In the genomic region with DNA sequence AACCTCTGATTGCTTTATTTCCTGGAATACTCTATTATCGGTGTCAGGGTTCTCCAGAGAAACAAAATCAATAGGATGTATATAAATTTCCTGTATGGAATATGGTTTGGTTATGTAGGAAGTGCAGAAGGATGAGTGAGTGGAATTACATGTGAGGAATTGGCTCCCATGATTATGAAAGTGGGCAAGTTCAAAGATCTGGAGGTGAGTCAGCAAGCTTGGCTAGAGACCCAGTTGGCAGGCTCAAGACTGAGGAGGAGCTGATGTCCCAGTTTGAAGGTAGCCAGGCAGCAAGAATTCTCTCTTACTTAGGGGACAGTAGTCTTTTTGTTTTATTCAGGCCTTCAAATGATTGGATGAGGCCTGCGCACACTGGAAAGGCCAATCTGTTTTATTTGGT, we compare ENCODE assay signal across 13 cellular contexts. TPM values are rescaled to one million over a fixed set of nuclear protein-coding genes. Genes with fewer than 3 reads are reported as not detected.
DNase-seq lines count a peak whose midpoint lies in the region; ATAC-seq, FAIRE-seq and TF ChIP-seq lines count a peak whose summit lies in the region.
"Had no signal": no experiment of that assay in that cellular context is flagged by ENCODE, and none has a peak within 500 bp of the region (broad histone marks: within the 10 kb centered on the region; RNA-seq: fewer than 3 reads in every experiment).

No MANE protein-coding gene starts in this region.

- H3K9me3 ChIP-seq in SK-N-SH: no peaks in the 10 kb centered on the region
- no peaks in the 10 kb centered on the region for H3K9me3 ChIP-seq in psoas muscle

- CTCF ChIA-PET in SK-N-SH (lab: Yijun Ruan, JAX): no interaction called here
- CTCF ChIA-PET in activated CD4-positive, alpha-beta T cell treated with anti-CD3 and anti-CD28 coated beads for 36 hours (lab: Charles Lee): interaction anchor here (1.1 kb wide), 1 partner anchor 23 kb away, joined by 3 read pairs; no protein-coding TSS in a partner anchor

- H3K27me3 ChIP-seq in SK-N-SH (ENCODE audit: insufficient read depth): no peaks in the 10 kb centered on the region
- no peaks in the 10 kb centered on the region for H3K27me3 ChIP-seq in psoas muscle (ENCODE audit: insufficient read depth in 3 of 3, low read length in 2 of 3)

- peak; percentile 70 for DNase-seq in GM04503 (ENCODE audit: low read depth)
- no peak for DNase-seq in SK-N-SH
- peak; percentile 93 for DNase-seq in fibroblast of peridontal ligament (ENCODE audit: extremely low read depth)
- peak; percentile 68 to 72 for DNase-seq in psoas muscle
- no peak for DNase-seq in GM12892 (ENCODE audit: insufficient read length)
- no peak for DNase-seq in activated effector memory CD4-positive, alpha-beta T cell treated with anti-CD3 and anti-CD28 coated beads, Interleukin-2, amount 50 U/mL, for 16 hours
- DNase-seq in activated CD4-positive, alpha-beta T cell treated with anti-CD3 and anti-CD28 coated beads for 36 hours: no peak
- DNase-seq in retina: no peak
- DNase-seq: activated naive CD4-positive, alpha-beta T cell treated with anti-CD3 and anti-CD28 coated beads, Interleukin-2, amount 50 U/mL, for 16 hours; Karpas-422; stimulated activated CD4-positive, alpha-beta T cell treated with anti-CD3 and anti-CD28 coated beads, Interleukin-2, amount 100 ng/mL, for 24 hours; WERI-Rb-1 had no signal

- ATAC-seq in psoas muscle: peak; percentile 92 to 98 (median 94)
- no peak for ATAC-seq in activated CD4-positive, alpha-beta T cell treated with anti-CD3 and anti-CD28 coated beads for 36 hours

- H3F3A ChIP-seq in SK-N-SH (replicated peaks; ENCODE audit: insufficient read depth): peaks cover 36% of the 10 kb centered on the region

- H3K9me2 ChIP-seq in SK-N-SH: no peaks in the 10 kb centered on the region

- peaks cover 2% of the 10 kb centered on the region for H3K4me1 Mint-ChIP-seq in activated CD4-positive, alpha-beta T cell treated with anti-CD3 and anti-CD28 coated beads for 36 hours

- WGBS in SK-N-SH (ENCODE audit: low lambda C conversion rate): 19% methylated on average over 2 of the region's 2 CpGs
- 78 to 80% (median 79%) methylated on average over 2 of the region's 2 CpGs for WGBS in psoas muscle, 3 donors

- H3K9ac ChIP-seq in SK-N-SH: peak overlapping the region; percentile 18; the same call in 1 of the 2 replicates

- no peak for FAIRE-seq in GM12892 (lab: Jason Lieb, UNC)

- H2AFZ ChIP-seq in SK-N-SH (ENCODE audit: low read depth): 0 out of 2 replicates have a peak overlapping the region, but pooled peaks have one; percentile 0

- no peaks in the 10 kb centered on the region for H4K20me1 ChIP-seq in SK-N-SH (ENCODE audit: insufficient read depth)

- intact Hi-C loops in psoas muscle (cut with DNase I): loop anchor here in 1 of 2 donors (5.0 kb wide), 1 partner anchor 109 kb away; a partner anchor contains a TSS
- intact Hi-C loops in activated CD4-positive, alpha-beta T cell treated with anti-CD3 and anti-CD28 coated beads for 36 hours (cut with DNase I, micrococcal nuclease): no loop called here

- POLR2A ChIA-PET in SK-N-SH (lab: Yijun Ruan, JAX): no interaction called here
- POLR2A ChIA-PET in activated CD4-positive, alpha-beta T cell treated with anti-CD3 and anti-CD28 coated beads for 36 hours (lab: Charles Lee): no interaction called here

- no peak for TF ChIP-seq CTCF in SK-N-SH (IDR thresholded peaks at IDR 0.05)
- TF ChIP-seq CTCF in psoas muscle (IDR thresholded peaks at IDR 0.05): no peak

- H3K4me2 ChIP-seq in SK-N-SH: peak overlapping the region; percentile 47; the same call in 1 of the 2 replicates

- peaks cover 7% of the 10 kb centered on the region; the same call in 1 of the 2 replicates for H3K79me2 ChIP-seq in SK-N-SH (ENCODE audit: insufficient read depth)

- peaks cover 2 to 26% of the 10 kb centered on the region in 2 experiments for H3K4me1 ChIP-seq in SK-N-SH (ENCODE audit: control insufficient read depth in 1 of 2, insufficient read depth in 2 of 2, low read depth in 1 of 2, low read length in 1 of 2)
- H3K4me1 ChIP-seq in psoas muscle: peaks cover 7% of the 10 kb centered on the region

- TF ChIP-seq POLR2A in GM12892 (IDR thresholded peaks at IDR 0.05; ENCODE audit: low read depth, low read length): no peak

- no peaks in the 10 kb centered on the region for H3K9me3 Mint-ChIP-seq in activated CD4-positive, alpha-beta T cell treated with anti-CD3 and anti-CD28 coated beads for 36 hours (ENCODE audit: low read depth)
- H3K9me3 Mint-ChIP-seq: mesothelial cell of epicardium had no signal

- H3K36me3 Mint-ChIP-seq in activated CD4-positive, alpha-beta T cell treated with anti-CD3 and anti-CD28 coated beads for 36 hours (ENCODE audit: low read depth): no peaks in the 10 kb centered on the region
- H3K36me3 Mint-ChIP-seq: mesothelial cell of epicardium had no signal

- H3K4me3 ChIP-seq in SK-N-SH (ENCODE audit: low read depth in 2 of 2, low read length in 1 of 2): no peak overlapping the region
- H3K4me3 ChIP-seq in psoas muscle: no peak overlapping the region

- TF ChIP-seq RAD21 in SK-N-SH (IDR thresholded peaks at IDR 0.05; ENCODE audit: low read length): no peak

- no peak overlapping the region for H3K4me3 Mint-ChIP-seq in activated CD4-positive, alpha-beta T cell treated with anti-CD3 and anti-CD28 coated beads for 36 hours
- H3K4me3 Mint-ChIP-seq: mesothelial cell of epicardium had no signal

- TF ChIP-seq EP300 in SK-N-SH (IDR thresholded peaks at IDR 0.05; ENCODE audit: borderline replicate concordance in 1 of 2, low read depth in 1 of 2, low read length in 1 of 2): peak in 1 of 2 experiments; percentile 61; a peak in 1 of 4 replicates

- H3K27ac ChIP-seq in SK-N-SH (ENCODE audit: low read depth in 2 of 2, low read length in 1 of 2): peak overlapping the region; percentile 59 to 89; a peak in 3 of 4 replicates
- H3K27ac ChIP-seq in psoas muscle: no peak overlapping the region
- H3K27ac ChIP-seq: WERI-Rb-1 had no signal

- H3K27me3 Mint-ChIP-seq in activated CD4-positive, alpha-beta T cell treated with anti-CD3 and anti-CD28 coated beads for 36 hours: peaks cover 2% of the 10 kb centered on the region

- H3K36me3 ChIP-seq in SK-N-SH (replicated peaks in 1 of 2; ENCODE audit: control insufficient read depth in 1 of 2, insufficient read depth in 2 of 2, low read length in 1 of 2): peaks cover 0 to 4% of the 10 kb centered on the region in 2 experiments
- no peaks in the 10 kb centered on the region for H3K36me3 ChIP-seq in psoas muscle (ENCODE audit: insufficient read depth in 1 of 2, low read depth in 1 of 2)
- H3K36me3 ChIP-seq: WERI-Rb-1 had no signal

- H3K27ac Mint-ChIP-seq in activated CD4-positive, alpha-beta T cell treated with anti-CD3 and anti-CD28 coated beads for 36 hours: no peak overlapping the region
- H3K27ac Mint-ChIP-seq: mesothelial cell of epicardium had no signal

TF ChIP-seq in SK-N-SH, 30 proteins besides CTCF, POLR2A, EP300 and RAD21 (continues in another document):
- TF ChIP-seq NFIC (IDR thresholded peaks at IDR 0.05; ENCODE audit: borderline replicate concordance) (peak; percentile 97), GATA2 (CRISPR knock-in tag; IDR thresholded peaks at IDR 0.05) (no peak), GABPA (IDR thresholded peaks at IDR 0.05; ENCODE audit: low read depth) (no peak), YY1 (IDR thresholded peaks at IDR 0.05; ENCODE audit: low read depth) (no peak), TEAD4 (IDR thresholded peaks at IDR 0.05; ENCODE audit: borderline replicate concordance, insufficient read depth) (peak; percentile 48; the same call in 1 of the 2 replicates), RXRA (IDR thresholded peaks at IDR 0.05; ENCODE audit: borderline replicate concordance, low read depth) (peak; percentile 51; the same call in 1 of the 2 replicates), POLR2AphosphoS5 (IDR thresholded peaks at IDR 0.05; ENCODE audit: low read depth, low read length) (peak; percentile 62; the same call in 1 of the 2 replicates), EZH2phosphoT487 (IDR thresholded peaks at IDR 0.05; ENCODE audit: borderline replicate concordance, low read depth) (no peak)
- TF ChIP-seq, protein P1, sequence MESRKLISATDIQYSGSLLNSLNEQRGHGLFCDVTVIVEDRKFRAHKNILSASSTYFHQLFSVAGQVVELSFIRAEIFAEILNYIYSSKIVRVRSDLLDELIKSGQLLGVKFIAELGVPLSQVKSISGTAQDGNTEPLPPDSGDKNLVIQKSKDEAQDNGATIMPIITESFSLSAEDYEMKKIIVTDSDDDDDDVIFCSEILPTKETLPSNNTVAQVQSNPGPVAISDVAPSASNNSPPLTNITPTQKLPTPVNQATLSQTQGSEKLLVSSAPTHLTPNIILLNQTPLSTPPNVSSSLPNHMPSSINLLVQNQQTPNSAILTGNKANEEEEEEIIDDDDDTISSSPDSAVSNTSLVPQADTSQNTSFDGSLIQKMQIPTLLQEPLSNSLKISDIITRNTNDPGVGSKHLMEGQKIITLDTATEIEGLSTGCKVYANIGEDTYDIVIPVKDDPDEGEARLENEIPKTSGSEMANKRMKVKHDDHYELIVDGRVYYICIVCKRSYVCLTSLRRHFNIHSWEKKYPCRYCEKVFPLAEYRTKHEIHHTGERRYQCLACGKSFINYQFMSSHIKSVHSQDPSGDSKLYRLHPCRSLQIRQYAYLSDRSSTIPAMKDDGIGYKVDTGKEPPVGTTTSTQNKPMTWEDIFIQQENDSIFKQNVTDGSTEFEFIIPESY (IDR thresholded peaks at IDR 0.05; ENCODE audit: borderline replicate concordance, low read depth): no peak
- TF ChIP-seq, protein P2, sequence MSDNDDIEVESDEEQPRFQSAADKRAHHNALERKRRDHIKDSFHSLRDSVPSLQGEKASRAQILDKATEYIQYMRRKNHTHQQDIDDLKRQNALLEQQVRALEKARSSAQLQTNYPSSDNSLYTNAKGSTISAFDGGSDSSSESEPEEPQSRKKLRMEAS (IDR thresholded peaks at IDR 0.05; ENCODE audit: low read depth): peak; percentile 52; the same call in 1 of the 2 replicates
- TF ChIP-seq, protein P3, sequence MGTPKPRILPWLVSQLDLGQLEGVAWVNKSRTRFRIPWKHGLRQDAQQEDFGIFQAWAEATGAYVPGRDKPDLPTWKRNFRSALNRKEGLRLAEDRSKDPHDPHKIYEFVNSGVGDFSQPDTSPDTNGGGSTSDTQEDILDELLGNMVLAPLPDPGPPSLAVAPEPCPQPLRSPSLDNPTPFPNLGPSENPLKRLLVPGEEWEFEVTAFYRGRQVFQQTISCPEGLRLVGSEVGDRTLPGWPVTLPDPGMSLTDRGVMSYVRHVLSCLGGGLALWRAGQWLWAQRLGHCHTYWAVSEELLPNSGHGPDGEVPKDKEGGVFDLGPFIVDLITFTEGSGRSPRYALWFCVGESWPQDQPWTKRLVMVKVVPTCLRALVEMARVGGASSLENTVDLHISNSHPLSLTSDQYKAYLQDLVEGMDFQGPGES (IDR thresholded peaks at IDR 0.05; ENCODE audit: low read depth, low read length): no peak

RNA-seq across cellular contexts. Expression of a gene that starts 57.5 kb away (rescaled TPM):
- polyA plus RNA-seq in SK-N-SH (2012; rRNA removed) (2.3 and 5.2 TPM in 2 replicates), psoas muscle (10 to 100 TPM in 2 of 3 donors, 1 to 10 TPM in 1; 3.3 to 18.4 (median 12.8) TPM)
- polyA plus RNA-seq in SK-N-SH (2012; cell fraction: cytosol; rRNA removed): 4.1 and 5.1 TPM in 2 replicates
- 1.3 and 2.0 TPM in 2 replicates for polyA plus RNA-seq in SK-N-SH (2012; cell fraction: nucleus; rRNA removed)
- 100 to 1,000 TPM in 1 of 4 donors, 10 to 100 TPM in 3; 15.3 to 107 (median 23.7) TPM for total RNA-seq in psoas muscle
- 9.7 TPM for polyA plus RNA-seq in GM12892 (2012; ENCODE audit: missing spikeins)
- 1 to 10 TPM; 4.9 to 5.6 TPM for total RNA-seq in activated CD4-positive, alpha-beta T cell treated with anti-CD3 and anti-CD28 coated beads for 36 hours

Comparison
In these comparisons a context has a peak if more than half of its experiments do, and no peak if none do; other contexts are left out.
1. DNase-seq: peak in GM04503 (single experiment), fibroblast of peridontal ligament (single experiment) and psoas muscle (2 of 2); none in SK-N-SH (single experiment), GM12892 (single experiment), activated effector memory CD4-positive, alpha-beta T cell treated with anti-CD3 and anti-CD28 coated beads, Interleukin-2, amount 50 U/mL, for 16 hours (single experiment), activated CD4-positive, alpha-beta T cell treated with anti-CD3 and anti-CD28 coated beads for 36 hours (single experiment) and retina (single experiment).